In genomic region chr15:69979783-69980182, GRCh38 we compare ENCODE assay signal across 12 cellular contexts.
DNase-seq lines count a peak whose midpoint lies in the region; ATAC-seq and TF ChIP-seq lines count a peak whose summit lies in the region.
"Had no signal": no experiment of that assay in that cellular context is flagged by ENCODE, and none has a peak within 500 bp of the region (broad histone marks: within the 10 kb centered on the region; RNA-seq: fewer than 3 reads in every experiment).

No MANE protein-coding gene starts in this region.

- no peak overlapping the region for H3K27ac Mint-ChIP-seq in progenitor cell of endocrine pancreas
- H3K27ac Mint-ChIP-seq: natural killer cell had no signal

- DNase-seq in RPMI8226 (peak; percentile 91), kidney tubule cell (ENCODE audit: low spot score) (no peak), SW480 (ENCODE audit: low spot score) (no peak), NCI-H774 (lab: John Stamatoyannopoulos, UW) (no peak), progenitor cell of endocrine pancreas (ENCODE audit: low spot score, unreplicated experiment) (no peak)
- DNase-seq: activated T-cell treated with anti-CD3 and anti-CD28 coated beads, Interleukin-2, amount 50 U/mL, for 4 hours; natural killer cell; T1000 had no signal

- no peak for TF ChIP-seq CTCF in progenitor cell of endocrine pancreas (IDR thresholded peaks at IDR 0.05; ENCODE audit: unreplicated experiment)

- ATAC-seq in GM18505 (IDR thresholded peaks at IDR 0.05; ENCODE audit: unreplicated experiment) (peak; percentile 76), GM19468 (IDR thresholded peaks at IDR 0.05; ENCODE audit: extremely low read depth, unreplicated experiment) (peak; percentile 40), HG03045 (IDR thresholded peaks at IDR 0.05; ENCODE audit: unreplicated experiment) (peak; percentile 85)
- ATAC-seq: activated T-cell treated with anti-CD3 and anti-CD28 coated beads, Interleukin-2, amount 50 U/mL, for 4 hours; natural killer cell had no signal

- H3K27me3 Mint-ChIP-seq in progenitor cell of endocrine pancreas: peaks cover 64% of the 10 kb centered on the region

- H3K9me3 Mint-ChIP-seq in progenitor cell of endocrine pancreas (ENCODE audit: low read depth): no peaks in the 10 kb centered on the region
- H3K9me3 Mint-ChIP-seq: activated T-cell treated with anti-CD3 and anti-CD28 coated beads, Interleukin-2, amount 50 U/mL, for 4 hours; natural killer cell had no signal

- no peaks in the 10 kb centered on the region for H3K4me1 Mint-ChIP-seq in progenitor cell of endocrine pancreas (ENCODE audit: low read depth)
- H3K4me1 Mint-ChIP-seq: CD8-positive, alpha-beta memory T cell had no signal

- H3K36me3 Mint-ChIP-seq in progenitor cell of endocrine pancreas (ENCODE audit: insufficient read depth): no peaks in the 10 kb centered on the region
- H3K36me3 Mint-ChIP-seq: CD8-positive, alpha-beta memory T cell; natural killer cell had no signal

- TF ChIP-seq POLR2A in GM18505 (IDR thresholded peaks at IDR 0.05; ENCODE audit: borderline replicate concordance, extremely low read depth, insufficient read depth, insufficient read length): peak; percentile 29

- no peak overlapping the region for H3K4me3 Mint-ChIP-seq in progenitor cell of endocrine pancreas (ENCODE audit: low read depth)
- H3K4me3 Mint-ChIP-seq: activated T-cell treated with anti-CD3 and anti-CD28 coated beads, Interleukin-2, amount 50 U/mL, for 4 hours; CD8-positive, alpha-beta memory T cell; natural killer cell had no signal
